In the genomic region with DNA sequence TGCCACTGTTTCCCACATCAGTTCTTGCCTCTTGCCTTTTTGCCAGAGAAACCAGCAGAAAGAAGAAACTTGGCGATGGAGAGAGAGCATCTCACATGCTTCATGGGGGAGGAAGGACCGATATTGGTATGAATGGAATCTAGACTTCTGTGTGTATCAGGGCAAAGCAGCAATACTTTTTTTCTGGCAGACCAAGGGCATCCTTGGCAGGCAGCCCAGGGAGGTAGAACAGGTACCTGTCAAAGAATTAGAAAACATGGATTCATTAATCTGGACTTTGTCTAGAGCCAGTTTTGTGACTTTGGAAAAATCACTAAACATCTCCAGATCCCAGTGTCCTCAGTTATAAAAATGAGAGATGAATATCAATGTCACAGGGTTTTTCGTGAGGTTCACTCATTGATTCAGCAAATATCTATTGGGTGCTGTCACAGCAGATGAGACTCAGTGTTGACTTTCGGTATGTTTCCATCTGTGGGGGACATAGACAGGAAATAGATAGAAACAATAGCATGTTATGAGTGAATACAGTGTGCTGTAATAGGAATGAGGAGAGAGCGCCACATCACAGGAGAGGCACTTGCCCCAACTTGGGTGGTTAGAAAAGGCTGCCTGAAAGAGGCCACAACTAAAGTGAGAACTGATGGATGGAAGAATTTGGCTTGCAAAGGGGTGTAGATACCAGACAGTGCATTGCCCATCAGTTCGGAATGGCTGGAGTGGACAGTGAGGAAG, we compare ENCODE assay signal across 20 cellular contexts.
DNase-seq lines count a peak whose midpoint lies in the region; ATAC-seq, FAIRE-seq and TF ChIP-seq lines count a peak whose summit lies in the region.
"Had no signal": no experiment of that assay in that cellular context is flagged by ENCODE, and none has a peak within 500 bp of the region (broad histone marks: within the 10 kb centered on the region; RNA-seq: fewer than 3 reads in every experiment).

No MANE protein-coding gene starts in this region.

- TF ChIP-seq POLR2A in GM12892 (IDR thresholded peaks at IDR 0.05; ENCODE audit: low read depth, low read length): no peak

- peaks cover 38% of the 10 kb centered on the region for H3K4me1 Mint-ChIP-seq in activated T-cell treated with anti-CD3 and anti-CD28 coated beads, Interleukin-2, amount 50 U/mL, for 72 hours (ENCODE audit: low read depth)
- H3K4me1 Mint-ChIP-seq in activated naive CD8-positive, alpha-beta T cell treated with anti-CD3 and anti-CD28 coated beads, Interleukin-2, amount 50 U/mL, for 24 hours: peaks cover 32% of the 10 kb centered on the region
- H3K4me1 Mint-ChIP-seq in stimulated activated effector memory CD8-positive, alpha-beta T cell treated with anti-CD3 and anti-CD28 coated beads, Interleukin-12 subunit alpha, Interleukin-12 subunit beta, amount 100 ng/mL, for 72 hours: peaks cover 6% of the 10 kb centered on the region

- no peak overlapping the region for H3K27ac Mint-ChIP-seq in activated T-cell treated with anti-CD3 and anti-CD28 coated beads, Interleukin-2, amount 50 U/mL, for 72 hours
- peak overlapping the region; percentile 50 for H3K27ac Mint-ChIP-seq in activated naive CD8-positive, alpha-beta T cell treated with anti-CD3 and anti-CD28 coated beads, Interleukin-2, amount 50 U/mL, for 24 hours
- no peak overlapping the region for H3K27ac Mint-ChIP-seq in stimulated activated effector memory CD8-positive, alpha-beta T cell treated with anti-CD3 and anti-CD28 coated beads, Interleukin-12 subunit alpha, Interleukin-12 subunit beta, amount 100 ng/mL, for 72 hours
- H3K27ac Mint-ChIP-seq: CD8-positive, alpha-beta memory T cell; H9 had no signal

- no peaks in the 10 kb centered on the region for H3K9me3 Mint-ChIP-seq in activated T-cell treated with anti-CD3 and anti-CD28 coated beads, Interleukin-2, amount 50 U/mL, for 72 hours
- H3K9me3 Mint-ChIP-seq in activated naive CD8-positive, alpha-beta T cell treated with anti-CD3 and anti-CD28 coated beads, Interleukin-2, amount 50 U/mL, for 24 hours: no peaks in the 10 kb centered on the region
- H3K9me3 Mint-ChIP-seq in stimulated activated effector memory CD8-positive, alpha-beta T cell treated with anti-CD3 and anti-CD28 coated beads, Interleukin-12 subunit alpha, Interleukin-12 subunit beta, amount 100 ng/mL, for 72 hours: no peaks in the 10 kb centered on the region
- H3K9me3 Mint-ChIP-seq: CD8-positive, alpha-beta memory T cell had no signal

- H3K4me3 Mint-ChIP-seq in activated T-cell treated with anti-CD3 and anti-CD28 coated beads, Interleukin-2, amount 50 U/mL, for 72 hours: peak overlapping the region in 1 of 2 donors; percentile 5
- no peak overlapping the region for H3K4me3 Mint-ChIP-seq in activated naive CD8-positive, alpha-beta T cell treated with anti-CD3 and anti-CD28 coated beads, Interleukin-2, amount 50 U/mL, for 24 hours
- no peak overlapping the region for H3K4me3 Mint-ChIP-seq in stimulated activated effector memory CD8-positive, alpha-beta T cell treated with anti-CD3 and anti-CD28 coated beads, Interleukin-12 subunit alpha, Interleukin-12 subunit beta, amount 100 ng/mL, for 72 hours
- H3K4me3 Mint-ChIP-seq: CD8-positive, alpha-beta memory T cell; H9 had no signal

- peak; percentile 17 for FAIRE-seq in GM12892 (lab: Jason Lieb, UNC)
- FAIRE-seq in GM19239 (lab: Jason Lieb, UNC): no peak
- FAIRE-seq: colon had no signal

- peak in 1 of 2 donors; percentile 41 for DNase-seq in activated T-cell treated with anti-CD3 and anti-CD28 coated beads, Interleukin-2, amount 50 U/mL, for 72 hours
- DNase-seq in activated T-cell treated with anti-CD3 and anti-CD28 coated beads, Interleukin-2, amount 50 U/mL, for 1 hour: no peak
- DNase-seq in GM12892 (ENCODE audit: insufficient read length) (no peak), GM19239 (ENCODE audit: insufficient read length, low spot score) (no peak), OCI-M1 (lab: John Stamatoyannopoulos, UW) (no peak)
- DNase-seq in activated naive CD8-positive, alpha-beta T cell treated with anti-CD3 and anti-CD28 coated beads, Interleukin-2, amount 50 U/mL, for 24 hours: no peak
- DNase-seq in stimulated activated effector memory CD8-positive, alpha-beta T cell treated with anti-CD3 and anti-CD28 coated beads, Interleukin-12 subunit alpha, Interleukin-12 subunit beta, amount 100 ng/mL, for 72 hours (ENCODE audit: low spot score in 2 of 2): no peak
- DNase-seq: activated gamma-delta T cell treated with Interleukin-2 at 50 U/mL for 16 hours; CD8-positive, alpha-beta memory T cell; heart left ventricle; left ventricle myocardium superior; NCI-H1105 treated with DMSO at 0.1 percent for 48 hours; nucleus accumbens; SHP77 treated with DMSO at 0.1 percent for 48 hours; T-helper 1 cell; tibial artery; WERI-Rb-1 had no signal

- peak; percentile 74 to 80 for ATAC-seq in activated T-cell treated with anti-CD3 and anti-CD28 coated beads, Interleukin-2, amount 50 U/mL, for 72 hours (replicated peaks in 1 of 2)
- no peak for ATAC-seq in activated naive CD8-positive, alpha-beta T cell treated with anti-CD3 and anti-CD28 coated beads, Interleukin-2, amount 50 U/mL, for 24 hours
- peak; percentile 67 for ATAC-seq in stimulated activated effector memory CD8-positive, alpha-beta T cell treated with anti-CD3 and anti-CD28 coated beads, Interleukin-12 subunit alpha, Interleukin-12 subunit beta, amount 100 ng/mL, for 72 hours
- no peak for ATAC-seq in GM21515 (IDR thresholded peaks at IDR 0.05; ENCODE audit: unreplicated experiment)
- ATAC-seq: heart left ventricle, left ventricle myocardium superior had no signal

- H3K36me3 Mint-ChIP-seq in activated T-cell treated with anti-CD3 and anti-CD28 coated beads, Interleukin-2, amount 50 U/mL, for 72 hours (ENCODE audit: insufficient read depth in 2 of 2): peaks cover 5 to 6% of the 10 kb centered on the region in 2 donors
- H3K36me3 Mint-ChIP-seq in activated naive CD8-positive, alpha-beta T cell treated with anti-CD3 and anti-CD28 coated beads, Interleukin-2, amount 50 U/mL, for 24 hours (ENCODE audit: low read depth): no peaks in the 10 kb centered on the region
- no peaks in the 10 kb centered on the region for H3K36me3 Mint-ChIP-seq in stimulated activated effector memory CD8-positive, alpha-beta T cell treated with anti-CD3 and anti-CD28 coated beads, Interleukin-12 subunit alpha, Interleukin-12 subunit beta, amount 100 ng/mL, for 72 hours

- no peaks in the 10 kb centered on the region for H3K27me3 Mint-ChIP-seq in activated T-cell treated with anti-CD3 and anti-CD28 coated beads, Interleukin-2, amount 50 U/mL, for 72 hours (ENCODE audit: low read depth)
- H3K27me3 Mint-ChIP-seq in activated naive CD8-positive, alpha-beta T cell treated with anti-CD3 and anti-CD28 coated beads, Interleukin-2, amount 50 U/mL, for 24 hours: no peaks in the 10 kb centered on the region

Comparison
In these comparisons a context has a peak if more than half of its experiments do, and no peak if none do; other contexts are left out.
1. ATAC-seq: peak in activated T-cell treated with anti-CD3 and anti-CD28 coated beads, Interleukin-2, amount 50 U/mL, for 72 hours (2 of 2) and stimulated activated effector memory CD8-positive, alpha-beta T cell treated with anti-CD3 and anti-CD28 coated beads, Interleukin-12 subunit alpha, Interleukin-12 subunit beta, amount 100 ng/mL, for 72 hours (single experiment); none in activated naive CD8-positive, alpha-beta T cell treated with anti-CD3 and anti-CD28 coated beads, Interleukin-2, amount 50 U/mL, for 24 hours (single experiment) and GM21515 (single experiment).